In the genomic region with DNA sequence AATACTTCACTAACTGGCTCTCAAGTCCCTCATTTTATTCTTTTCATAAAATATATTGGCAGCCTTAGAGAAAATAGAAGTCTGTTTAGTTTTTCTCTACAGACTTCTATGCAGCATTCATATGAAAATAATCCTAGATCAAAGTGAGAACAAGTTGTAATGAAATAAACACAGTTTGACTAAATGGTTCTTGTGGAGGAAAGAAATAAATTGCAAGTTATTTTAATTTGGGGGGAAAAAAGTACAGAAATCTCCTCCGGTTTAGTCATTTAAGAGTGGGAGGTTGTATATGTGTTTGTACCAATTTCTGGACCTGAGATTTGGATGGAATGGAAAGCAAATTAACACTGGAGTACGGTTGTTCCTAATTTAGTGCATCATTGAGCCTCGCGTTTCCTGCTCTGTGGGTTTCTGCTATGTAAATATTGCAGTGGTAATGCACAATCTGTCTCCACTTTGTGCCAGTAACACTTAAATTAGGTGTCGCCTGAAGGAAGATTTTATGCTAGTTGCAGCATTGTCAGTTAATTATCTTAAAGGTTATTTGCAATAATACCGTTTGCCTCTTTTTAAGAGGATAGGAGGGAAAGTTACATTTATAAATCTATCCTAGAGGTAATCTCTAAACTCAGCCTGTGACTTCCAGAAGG, we compare ENCODE assay signal across 19 cellular contexts.
DNase-seq lines count a peak whose midpoint lies in the region; ATAC-seq, FAIRE-seq and TF ChIP-seq lines count a peak whose summit lies in the region.
"Had no signal": no experiment of that assay in that cellular context is flagged by ENCODE, and none has a peak within 500 bp of the region (broad histone marks: within the 10 kb centered on the region; RNA-seq: fewer than 3 reads in every experiment).

No MANE protein-coding gene starts in this region.

- peak overlapping the region; percentile 79 for H3K27ac ChIP-seq in 22Rv1
- H3K27ac ChIP-seq: ascending aorta, esophagus muscularis mucosa, Peyer's patch, tibial nerve had no signal

- peak; percentile 42 for ATAC-seq in GM18907 (IDR thresholded peaks at IDR 0.05; ENCODE audit: unreplicated experiment)
- ATAC-seq: left cardiac atrium, T-cell, WTC11 had no signal

- no peak for FAIRE-seq in RCC 7860 (lab: Jason Lieb, UNC)
- FAIRE-seq in GM12892 (lab: Jason Lieb, UNC) = no peak

- no peak for TF ChIP-seq POLR2A in GM12892 (IDR thresholded peaks at IDR 0.05; ENCODE audit: low read depth, low read length)

- DNase-seq in NCI-H1930 (lab: John Stamatoyannopoulos, UW) (peak; percentile 40 to 78), SHP77 treated with DMSO at 0.1 percent for 48 hours (lab: John Stamatoyannopoulos, UW) (peak; percentile 69), SIG-M5 (lab: John Stamatoyannopoulos, UW) (no peak), RCC 7860 (ENCODE audit: low spot score) (no peak), HCEC 1CT (no peak), GM12892 (ENCODE audit: insufficient read length) (no peak)
- DNase-seq: dermis blood vessel endothelial cell, HFFc6, KG1, left cardiac atrium, NCI-H2227 treated with DMSO at 0.1 percent for 48 hours, Peyer's patch, T-cell had no signal

- no peak for TF ChIP-seq CTCF in 22Rv1 (IDR thresholded peaks at IDR 0.05)

Comparison
In these comparisons a context has a peak if more than half of its experiments do, and no peak if none do; other contexts are left out.
1. DNase-seq: peak in NCI-H1930 (2 of 2) and SHP77 treated with DMSO at 0.1 percent for 48 hours (single experiment); none in SIG-M5 (single experiment), RCC 7860 (single experiment), HCEC 1CT (single experiment) and GM12892 (single experiment).